Comparison of ENCODE assay signal across 1 cellular context in genomic region chr4:90081432-90082195, GRCh38.
TF ChIP-seq lines count a peak whose summit lies in the region.

No MANE protein-coding gene starts in this region.

TF ChIP-seq in WTC11, 78 proteins besides CTCF, POLR2A, EP300 and RAD21:
- TF ChIP-seq USF2 (CRISPR knock-in tag; IDR thresholded peaks at IDR 0.05): no peak
- TF ChIP-seq, protein P1, sequence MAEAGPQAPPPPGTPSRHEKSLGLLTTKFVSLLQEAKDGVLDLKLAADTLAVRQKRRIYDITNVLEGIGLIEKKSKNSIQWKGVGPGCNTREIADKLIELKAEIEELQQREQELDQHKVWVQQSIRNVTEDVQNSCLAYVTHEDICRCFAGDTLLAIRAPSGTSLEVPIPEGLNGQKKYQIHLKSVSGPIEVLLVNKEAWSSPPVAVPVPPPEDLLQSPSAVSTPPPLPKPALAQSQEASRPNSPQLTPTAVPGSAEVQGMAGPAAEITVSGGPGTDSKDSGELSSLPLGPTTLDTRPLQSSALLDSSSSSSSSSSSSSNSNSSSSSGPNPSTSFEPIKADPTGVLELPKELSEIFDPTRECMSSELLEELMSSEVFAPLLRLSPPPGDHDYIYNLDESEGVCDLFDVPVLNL (CRISPR knock-in tag; IDR thresholded peaks at IDR 0.05; ENCODE audit: borderline replicate concordance, low read depth): no peak
- no peak for TF ChIP-seq ZNF425 (CRISPR knock-in tag; conservative IDR thresholded peaks at IDR 0.05)
- TF ChIP-seq USF1 (CRISPR knock-in tag; IDR thresholded peaks at IDR 0.05): no peak
- no peak for TF ChIP-seq ELF4 (CRISPR knock-in tag; IDR thresholded peaks at IDR 0.05; ENCODE audit: low read depth)
- no peak for TF ChIP-seq TEAD1 (CRISPR knock-in tag; IDR thresholded peaks at IDR 0.05)
- TF ChIP-seq, protein P2, sequence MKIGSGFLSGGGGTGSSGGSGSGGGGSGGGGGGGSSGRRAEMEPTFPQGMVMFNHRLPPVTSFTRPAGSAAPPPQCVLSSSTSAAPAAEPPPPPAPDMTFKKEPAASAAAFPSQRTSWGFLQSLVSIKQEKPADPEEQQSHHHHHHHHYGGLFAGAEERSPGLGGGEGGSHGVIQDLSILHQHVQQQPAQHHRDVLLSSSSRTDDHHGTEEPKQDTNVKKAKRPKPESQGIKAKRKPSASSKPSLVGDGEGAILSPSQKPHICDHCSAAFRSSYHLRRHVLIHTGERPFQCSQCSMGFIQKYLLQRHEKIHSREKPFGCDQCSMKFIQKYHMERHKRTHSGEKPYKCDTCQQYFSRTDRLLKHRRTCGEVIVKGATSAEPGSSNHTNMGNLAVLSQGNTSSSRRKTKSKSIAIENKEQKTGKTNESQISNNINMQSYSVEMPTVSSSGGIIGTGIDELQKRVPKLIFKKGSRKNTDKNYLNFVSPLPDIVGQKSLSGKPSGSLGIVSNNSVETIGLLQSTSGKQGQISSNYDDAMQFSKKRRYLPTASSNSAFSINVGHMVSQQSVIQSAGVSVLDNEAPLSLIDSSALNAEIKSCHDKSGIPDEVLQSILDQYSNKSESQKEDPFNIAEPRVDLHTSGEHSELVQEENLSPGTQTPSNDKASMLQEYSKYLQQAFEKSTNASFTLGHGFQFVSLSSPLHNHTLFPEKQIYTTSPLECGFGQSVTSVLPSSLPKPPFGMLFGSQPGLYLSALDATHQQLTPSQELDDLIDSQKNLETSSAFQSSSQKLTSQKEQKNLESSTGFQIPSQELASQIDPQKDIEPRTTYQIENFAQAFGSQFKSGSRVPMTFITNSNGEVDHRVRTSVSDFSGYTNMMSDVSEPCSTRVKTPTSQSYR (CRISPR knock-in tag; IDR thresholded peaks at IDR 0.05): no peak
- no peak for TF ChIP-seq TP53 (CRISPR knock-in tag; IDR thresholded peaks at IDR 0.05)
